Comparison of ENCODE assay signal across 12 cellular contexts in genomic region chr3:171320721-171321120, GRCh38.
DNase-seq lines count a peak whose midpoint lies in the region; TF ChIP-seq lines count a peak whose summit lies in the region.
"Had no signal": no experiment of that assay in that cellular context is flagged by ENCODE, and none has a peak within 500 bp of the region (broad histone marks: within the 10 kb centered on the region; RNA-seq: fewer than 3 reads in every experiment).

No MANE protein-coding gene starts in this region.

- no peaks in the 10 kb centered on the region for H3K9me3 ChIP-seq in SJCRH30 (replicated peaks)
- H3K9me3 ChIP-seq: breast epithelium had no signal

- no peaks in the 10 kb centered on the region for H3K36me3 Mint-ChIP-seq in osteocyte (ENCODE audit: unreplicated experiment)

- peak overlapping the region; percentile 81 for H3K27ac Mint-ChIP-seq in osteocyte (ENCODE audit: unreplicated experiment)
- H3K27ac Mint-ChIP-seq: activated B cell treated with CpG ODN at 0.5 μM for 24 hours had no signal

- H3K27ac ChIP-seq in SJCRH30, result peak overlapping the region; percentile 65
- H3K27ac ChIP-seq: breast epithelium had no signal

- H3K9me3 Mint-ChIP-seq in osteocyte (ENCODE audit: unreplicated experiment), result no peaks in the 10 kb centered on the region
- H3K9me3 Mint-ChIP-seq: activated B cell treated with CpG ODN at 0.5 μM for 24 hours had no signal

- H3K4me3 Mint-ChIP-seq in osteocyte (ENCODE audit: unreplicated experiment), result no peak overlapping the region
- H3K4me3 Mint-ChIP-seq: activated B cell treated with CpG ODN at 0.5 μM for 24 hours had no signal

- no peaks in the 10 kb centered on the region for H3K27me3 ChIP-seq in SJCRH30
- H3K27me3 ChIP-seq: breast epithelium had no signal

- peaks cover 38% of the 10 kb centered on the region for H3K4me1 ChIP-seq in SJCRH30
- H3K4me1 ChIP-seq: breast epithelium had no signal

- peak; percentile 95 for DNase-seq in DMS 273 (lab: John Stamatoyannopoulos, UW; ENCODE audit: unreplicated experiment)
- peak; percentile 55 to 72 for DNase-seq in SJCRH30
- DNase-seq in globus pallidus (ENCODE audit: low spot score), result peak; percentile 66
- no peak for DNase-seq in osteocyte (ENCODE audit: extremely low spot score, unreplicated experiment)
- DNase-seq in NCI-H146 treated with DMSO at 0.1 percent for 48 hours (lab: John Stamatoyannopoulos, UW; ENCODE audit: unreplicated experiment), result no peak
- DNase-seq in COLO668 (lab: John Stamatoyannopoulos, UW; ENCODE audit: unreplicated experiment), result no peak
- no peak for DNase-seq in mesenteric fat pad (ENCODE audit: low spot score)
- no peak for DNase-seq in stimulated activated CD4-positive, alpha-beta T cell treated with anti-CD3 and anti-CD28 coated beads, Interleukin-4, amount 100 ng/mL, for 1 hour
- DNase-seq: activated B cell treated with CpG ODN at 0.5 μM for 24 hours; activated T-cell treated with anti-CD3 and anti-CD28 coated beads, Interleukin-2, amount 50 U/mL, for 48 hours; small intestine had no signal

- H3K27me3 Mint-ChIP-seq in osteocyte (ENCODE audit: unreplicated experiment), result no peaks in the 10 kb centered on the region
- H3K27me3 Mint-ChIP-seq: activated B cell treated with CpG ODN at 0.5 μM for 24 hours had no signal

- no peaks in the 10 kb centered on the region for H3K36me3 ChIP-seq in SJCRH30
- H3K36me3 ChIP-seq: breast epithelium had no signal

- peaks cover 41% of the 10 kb centered on the region for H3K4me1 Mint-ChIP-seq in osteocyte (ENCODE audit: unreplicated experiment)
- H3K4me1 Mint-ChIP-seq: activated B cell treated with CpG ODN at 0.5 μM for 24 hours had no signal

- TF ChIP-seq CTCF in osteocyte (IDR thresholded peaks at IDR 0.05), result no peak

- H3K4me3 ChIP-seq in SJCRH30, result peak overlapping the region; percentile 23
- H3K4me3 ChIP-seq: breast epithelium had no signal

Comparison
In these comparisons a context has a peak if more than half of its experiments do, and no peak if none do; other contexts are left out.
1. DNase-seq: peak in DMS 273 (single experiment), SJCRH30 (2 of 2) and globus pallidus (single experiment); none in osteocyte (single experiment), NCI-H146 treated with DMSO at 0.1 percent for 48 hours (single experiment), COLO668 (single experiment), mesenteric fat pad (single experiment) and stimulated activated CD4-positive, alpha-beta T cell treated with anti-CD3 and anti-CD28 coated beads, Interleukin-4, amount 100 ng/mL, for 1 hour (single experiment).